Comparison of ENCODE assay signal across 19 cellular contexts in the genomic region with DNA sequence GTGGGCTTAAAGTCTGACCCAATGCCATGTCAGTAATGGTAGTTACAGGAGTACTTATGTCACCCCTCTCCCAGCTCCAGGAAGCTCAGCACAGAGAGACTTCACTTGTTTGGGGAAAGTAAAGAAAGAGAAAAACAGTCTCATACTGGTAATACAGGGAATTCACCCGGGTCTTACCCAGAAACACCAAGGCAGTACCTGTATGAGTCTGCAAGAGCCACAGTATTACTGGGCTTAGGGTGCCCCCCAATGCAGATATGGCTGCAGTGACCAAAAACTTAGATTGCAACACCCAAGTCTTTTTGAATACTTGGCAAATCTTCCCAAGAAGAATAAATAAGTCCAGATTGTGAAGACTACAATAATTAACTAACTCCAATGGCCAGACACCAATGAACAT.
DNase-seq lines count a peak whose midpoint lies in the region; ATAC-seq and TF ChIP-seq lines count a peak whose summit lies in the region.
"Had no signal": no experiment of that assay in that cellular context is flagged by ENCODE, and none has a peak within 500 bp of the region (broad histone marks: within the 10 kb centered on the region; RNA-seq: fewer than 3 reads in every experiment).

No MANE protein-coding gene starts in this region.

- no peaks in the 10 kb centered on the region for H3K4me1 ChIP-seq in BE2C
- no peaks in the 10 kb centered on the region for H3K4me1 ChIP-seq in psoas muscle
- H3K4me1 ChIP-seq: A549, left lung, tibial artery had no signal

- DNase-seq in BE2C (no peak), caudate nucleus (lab: John Stamatoyannopoulos, UW) (no peak), psoas muscle (no peak), NCI-H524 (lab: John Stamatoyannopoulos, UW) (no peak)
- DNase-seq in activated CD4-positive, alpha-beta T cell treated with anti-CD3 and anti-CD28 coated beads, Interleukin-2, amount 10 ng/mL, durations not matched to agents 24 days and 14 days: no peak
- DNase-seq: amniotic stem cell; left lung; naive thymus-derived CD4-positive, alpha-beta T cell; NCI-H1417 treated with DMSO at 0.1 percent for 48 hours; retina; stimulated activated CD4-positive, alpha-beta T cell treated with anti-CD3 and anti-CD28 coated beads, Interleukin-2, amount 100 ng/mL, for 24 hours; tibial artery had no signal

- no peaks in the 10 kb centered on the region for H3K27me3 Mint-ChIP-seq in activated CD4-positive, alpha-beta T cell treated with anti-CD3 and anti-CD28 coated beads, Interleukin-2, amount 10 ng/mL, durations not matched to agents 24 days and 14 days
- H3K27me3 Mint-ChIP-seq: IgD-negative memory B cell; naive thymus-derived CD4-positive, alpha-beta T cell had no signal

- peaks cover 7% of the 10 kb centered on the region for H3K9me3 Mint-ChIP-seq in activated CD4-positive, alpha-beta T cell treated with anti-CD3 and anti-CD28 coated beads, Interleukin-2, amount 10 ng/mL, durations not matched to agents 24 days and 14 days

- no peak overlapping the region for H3K4me3 Mint-ChIP-seq in activated CD4-positive, alpha-beta T cell treated with anti-CD3 and anti-CD28 coated beads, Interleukin-2, amount 10 ng/mL, durations not matched to agents 24 days and 14 days
- H3K4me3 Mint-ChIP-seq: naive thymus-derived CD4-positive, alpha-beta T cell had no signal

- H3K36me3 Mint-ChIP-seq in activated CD4-positive, alpha-beta T cell treated with anti-CD3 and anti-CD28 coated beads, Interleukin-2, amount 10 ng/mL, durations not matched to agents 24 days and 14 days (ENCODE audit: low read depth): no peaks in the 10 kb centered on the region
- H3K36me3 Mint-ChIP-seq: IgD-negative memory B cell; naive thymus-derived CD4-positive, alpha-beta T cell had no signal

- no peaks in the 10 kb centered on the region for H3K36me3 ChIP-seq in BE2C
- no peaks in the 10 kb centered on the region for H3K36me3 ChIP-seq in psoas muscle (ENCODE audit: insufficient read depth in 1 of 2, low read depth in 1 of 2)
- H3K36me3 ChIP-seq: left lung, tibial artery had no signal

- H3K27ac ChIP-seq in caudate nucleus (ENCODE audit: low read depth, low read length) (no peak overlapping the region), psoas muscle (no peak overlapping the region)
- H3K27ac ChIP-seq: A549, left lung, tibial artery had no signal

- 76 to 78% (median 78%) methylated on average over 1 of the region's 1 CpG for WGBS in psoas muscle, 3 donors

- H3K9me3 ChIP-seq in BE2C: no peaks in the 10 kb centered on the region
- H3K9me3 ChIP-seq in psoas muscle: no peaks in the 10 kb centered on the region
- H3K9me3 ChIP-seq: A549, tibial artery had no signal

- ATAC-seq in GM18870 (IDR thresholded peaks at IDR 0.05; ENCODE audit: unreplicated experiment) (peak; percentile 89), HG02571 (IDR thresholded peaks at IDR 0.05; ENCODE audit: unreplicated experiment) (peak; percentile 97), HG03280 (IDR thresholded peaks at IDR 0.05; ENCODE audit: unreplicated experiment) (peak; percentile 89), psoas muscle (no peak)
- ATAC-seq: A549; esophagus mucosa; left lung; naive thymus-derived CD4-positive, alpha-beta T cell; Panc1 had no signal

- intact Hi-C loops in psoas muscle (cut with DNase I): no loop called here
- intact Hi-C loops in activated CD4-positive, alpha-beta T cell treated with anti-CD3 and anti-CD28 coated beads, Interleukin-2, amount 10 ng/mL, durations not matched to agents 24 days and 14 days (cut with micrococcal nuclease): no loop called here

- H3K4me3 ChIP-seq in BE2C (ENCODE audit: low read depth, low read length) (no peak overlapping the region), psoas muscle (no peak overlapping the region)
- H3K4me3 ChIP-seq: A549, left lung, tibial artery had no signal

- H3K4me1 Mint-ChIP-seq in activated CD4-positive, alpha-beta T cell treated with anti-CD3 and anti-CD28 coated beads, Interleukin-2, amount 10 ng/mL, durations not matched to agents 24 days and 14 days: no peaks in the 10 kb centered on the region
- H3K4me1 Mint-ChIP-seq: IgD-negative memory B cell; naive thymus-derived CD4-positive, alpha-beta T cell had no signal

- TF ChIP-seq CTCF in BE2C (IDR thresholded peaks at IDR 0.05; ENCODE audit: low read depth, low read length) (peak; percentile 29), psoas muscle (IDR thresholded peaks at IDR 0.05) (no peak)

- H3K27ac Mint-ChIP-seq in activated CD4-positive, alpha-beta T cell treated with anti-CD3 and anti-CD28 coated beads, Interleukin-2, amount 10 ng/mL, durations not matched to agents 24 days and 14 days: no peak overlapping the region
- H3K27ac Mint-ChIP-seq: IgD-negative memory B cell; naive thymus-derived CD4-positive, alpha-beta T cell had no signal

- no peaks in the 10 kb centered on the region for H3K27me3 ChIP-seq in BE2C
- no peaks in the 10 kb centered on the region for H3K27me3 ChIP-seq in psoas muscle (ENCODE audit: insufficient read depth in 3 of 3, low read length in 2 of 3)
- H3K27me3 ChIP-seq: left lung, tibial artery had no signal

Comparison
In these comparisons a context has a peak if more than half of its experiments do, and no peak if none do; other contexts are left out.
1. ATAC-seq: peak in GM18870 (single experiment), HG02571 (single experiment) and HG03280 (single experiment); none in psoas muscle (0 of 4).